In genomic region chr6:43053545-43054205, GRCh38 we compare ENCODE assay signal across 8 cellular contexts. TPM values are rescaled to one million over a fixed set of nuclear protein-coding genes. Genes with fewer than 3 reads are reported as not detected.
A peak's percentile ranks its signal among the peaks of the same experiment; 100 is the strongest.
DNase-seq lines count a peak whose midpoint lies in the region; ATAC-seq and TF ChIP-seq lines count a peak whose summit lies in the region.

Gene CUL7, minus strand, starts transcription at chr6:43053851. Its CDS starts 1,063 bp downstream, at chr6:43052788.

- peak within 1 kb of the TSS; percentile 98 for H3K27ac Mint-ChIP-seq in activated T-helper 2 cell treated with anti-CD3 and anti-CD28 coated beads, Interferon-gamma antibody, Interleukin-2, Interleukin-4, amounts not matched to agents 10 μg/mL and 5 μg/mL and 100 μg/mL, durations not matched to agents 14 hours and 24 hours and 36 hours
- H3K27ac Mint-ChIP-seq in natural killer cell treated with Interleukin-12 subunit alpha and Interleukin-12 subunit beta and Interleukin-15 and Interleukin-18, amount 100 ng/mL, for 72 hours, result peak within 1 kb of the TSS; percentile 94 to 98

- H3K27me3 Mint-ChIP-seq in activated T-helper 2 cell treated with anti-CD3 and anti-CD28 coated beads, Interferon-gamma antibody, Interleukin-2, Interleukin-4, amounts not matched to agents 10 μg/mL and 5 μg/mL and 100 μg/mL, durations not matched to agents 14 hours and 24 hours and 36 hours (ENCODE audit: low read depth), result no peaks in the 10 kb centered on the region
- H3K27me3 Mint-ChIP-seq in natural killer cell treated with Interleukin-12 subunit alpha and Interleukin-12 subunit beta and Interleukin-15 and Interleukin-18, amount 100 ng/mL, for 72 hours, result no peaks in the 10 kb centered on the region

- H3K4me1 Mint-ChIP-seq in activated T-helper 2 cell treated with anti-CD3 and anti-CD28 coated beads, Interferon-gamma antibody, Interleukin-2, Interleukin-4, amounts not matched to agents 10 μg/mL and 5 μg/mL and 100 μg/mL, durations not matched to agents 14 hours and 24 hours and 36 hours (ENCODE audit: low read depth), result peaks cover 42% of the 10 kb centered on the region
- peaks cover 49 to 55% of the 10 kb centered on the region in 2 donors for H3K4me1 Mint-ChIP-seq in natural killer cell treated with Interleukin-12 subunit alpha and Interleukin-12 subunit beta and Interleukin-15 and Interleukin-18, amount 100 ng/mL, for 72 hours (ENCODE audit: low read depth in 2 of 2)

- peak; percentile 84 for TF ChIP-seq POLR2A in Raji (IDR thresholded peaks at IDR 0.05; ENCODE audit: insufficient read depth, low read depth, low read length)

- peak within 1 kb of the TSS; percentile 100 for H3K4me3 Mint-ChIP-seq in activated T-helper 2 cell treated with anti-CD3 and anti-CD28 coated beads, Interferon-gamma antibody, Interleukin-2, Interleukin-4, amounts not matched to agents 10 μg/mL and 5 μg/mL and 100 μg/mL, durations not matched to agents 14 hours and 24 hours and 36 hours (ENCODE audit: low read depth)
- peak within 1 kb of the TSS; percentile 96 for H3K4me3 Mint-ChIP-seq in natural killer cell treated with Interleukin-12 subunit alpha and Interleukin-12 subunit beta and Interleukin-15 and Interleukin-18, amount 100 ng/mL, for 72 hours

- peaks cover 69% of the 10 kb centered on the region for H3K36me3 Mint-ChIP-seq in activated T-helper 2 cell treated with anti-CD3 and anti-CD28 coated beads, Interferon-gamma antibody, Interleukin-2, Interleukin-4, amounts not matched to agents 10 μg/mL and 5 μg/mL and 100 μg/mL, durations not matched to agents 14 hours and 24 hours and 36 hours (ENCODE audit: low read depth)
- no peaks in the 10 kb centered on the region for H3K36me3 Mint-ChIP-seq in natural killer cell treated with Interleukin-12 subunit alpha and Interleukin-12 subunit beta and Interleukin-15 and Interleukin-18, amount 100 ng/mL, for 72 hours

- H3K9me3 Mint-ChIP-seq in activated T-helper 2 cell treated with anti-CD3 and anti-CD28 coated beads, Interferon-gamma antibody, Interleukin-2, Interleukin-4, amounts not matched to agents 10 μg/mL and 5 μg/mL and 100 μg/mL, durations not matched to agents 14 hours and 24 hours and 36 hours, result no peaks in the 10 kb centered on the region
- H3K9me3 Mint-ChIP-seq in natural killer cell treated with Interleukin-12 subunit alpha and Interleukin-12 subunit beta and Interleukin-15 and Interleukin-18, amount 100 ng/mL, for 72 hours, result no peaks in the 10 kb centered on the region

- DNase-seq in EL (peak; percentile 97), H4 (ENCODE audit: low spot score) (peak; percentile 98), M059J (ENCODE audit: low read depth) (peak; percentile 99), fibroblast of peridontal ligament (ENCODE audit: extremely low read depth) (peak; percentile 94)
- DNase-seq in activated T-helper 2 cell treated with anti-CD3 and anti-CD28 coated beads, Interferon-gamma antibody, Interleukin-2, Interleukin-4, amounts not matched to agents 10 μg/mL and 5 μg/mL and 100 μg/mL, durations not matched to agents 14 hours and 24 hours and 36 hours (ENCODE audit: low spot score), result peak; percentile 89
- DNase-seq in natural killer cell treated with Interleukin-12 subunit alpha and Interleukin-12 subunit beta and Interleukin-15 and Interleukin-18, amount 100 ng/mL, for 72 hours (ENCODE audit: low spot score), result peak; percentile 93
- DNase-seq in stimulated activated naive CD4-positive, alpha-beta T cell treated with Interleukin-2 at 50 U/mL for 16 hours (lab: John Stamatoyannopoulos, UW), result peak; percentile 93

- intact Hi-C loops in activated T-helper 2 cell treated with anti-CD3 and anti-CD28 coated beads, Interferon-gamma antibody, Interleukin-2, Interleukin-4, amounts not matched to agents 10 μg/mL and 5 μg/mL and 100 μg/mL, durations not matched to agents 14 hours and 24 hours and 36 hours (cut with micrococcal nuclease), result loop anchor here (10.0 kb wide), 2 partner anchors 129 to 1489 kb away; partner anchors contain the start of gene CNPY3

- peak; percentile 99 for ATAC-seq in natural killer cell treated with Interleukin-12 subunit alpha and Interleukin-12 subunit beta and Interleukin-15 and Interleukin-18, amount 100 ng/mL, for 72 hours

RNA-seq across cellular contexts. Expression of gene CUL7, which starts in this region (rescaled TPM):
- 12.8 and 13.2 TPM in 2 replicates for total RNA-seq in H4 (2014; rRNA removed; shearing (Covaris generic))
- 8.3 and 17.7 TPM in 2 replicates for total RNA-seq in M059J (2014; rRNA removed; shearing (Covaris generic))
- total RNA-seq in activated T-helper 2 cell treated with anti-CD3 and anti-CD28 coated beads, Interferon-gamma antibody, Interleukin-2, Interleukin-4, amounts not matched to agents 10 μg/mL and 5 μg/mL and 100 μg/mL, durations not matched to agents 14 hours and 24 hours and 36 hours, result 26.0 and 27.3 TPM in 2 replicates
- total RNA-seq in natural killer cell treated with Interleukin-12 subunit alpha and Interleukin-12 subunit beta and Interleukin-15 and Interleukin-18, amount 100 ng/mL, for 72 hours, result 1 to 10 TPM; 8.3 to 9.8 TPM

Comparison
In these comparisons a context has a peak if more than half of its experiments do, and no peak if none do; other contexts are left out.
1. Peak in every context shown above with its lines: DNase-seq and ATAC-seq.